In genomic region chr16:85504242-85504641, GRCh38 we compare ENCODE assay signal across 31 cellular contexts.
"Had no signal": no experiment of that assay in that cellular context is flagged by ENCODE, and none has a peak within 500 bp of the region (broad histone marks: within the 10 kb centered on the region; RNA-seq: fewer than 3 reads in every experiment).

No MANE protein-coding gene starts in this region.

- H3K9me3 Mint-ChIP-seq: activated CD4-positive, alpha-beta memory T cell treated with anti-CD3 and anti-CD28 coated beads for 36 hours; activated CD4-positive, alpha-beta T cell treated with anti-CD3 and anti-CD28 coated beads, Interleukin-2, amount 10 ng/mL, durations not matched to agents 24 days and 14 days; activated naive CD4-positive, alpha-beta T cell treated with anti-CD3 and anti-CD28 coated beads for 36 hours; activated naive CD8-positive, alpha-beta T cell treated with anti-CD3 and anti-CD28 coated beads for 36 hours; activated T-helper 1 cell treated with anti-CD3 and anti-CD28 coated beads, Interleukin-12 subunit alpha, Interleukin-12 subunit beta, Interleukin-2, Interleukin-4 antibody, amounts not matched to agents 30 ng/mL and 10 ng/mL and 1 ng/mL, durations not matched to agents 14 hours and 24 hours and 36 hours; nephron; stimulated activated naive B cell treated with anti-CD40 and anti-IgM and Interleukin-4, amounts not matched to agents 10 μg/mL and 1 μg/mL and 100 μg/mL, for 72 hours had no signal

- H3K27ac Mint-ChIP-seq: activated CD4-positive, alpha-beta memory T cell treated with anti-CD3 and anti-CD28 coated beads for 36 hours; activated CD4-positive, alpha-beta T cell treated with anti-CD3 and anti-CD28 coated beads, Interleukin-2, amount 10 ng/mL, durations not matched to agents 24 days and 14 days; activated naive CD4-positive, alpha-beta T cell treated with anti-CD3 and anti-CD28 coated beads for 36 hours; activated naive CD8-positive, alpha-beta T cell treated with anti-CD3 and anti-CD28 coated beads for 36 hours; activated T-helper 1 cell treated with anti-CD3 and anti-CD28 coated beads, Interleukin-12 subunit alpha, Interleukin-12 subunit beta, Interleukin-2, Interleukin-4 antibody, amounts not matched to agents 30 ng/mL and 10 ng/mL and 1 ng/mL, durations not matched to agents 14 hours and 24 hours and 36 hours; nephron; stimulated activated naive B cell treated with anti-CD40 and anti-IgM and Interleukin-4, amounts not matched to agents 10 μg/mL and 1 μg/mL and 100 μg/mL, for 72 hours had no signal

- H3K36me3 ChIP-seq: adrenal gland, gastrocnemius medialis, ovary, prostate gland, sigmoid colon, stomach, suprapubic skin, tibial artery had no signal

- H3K27me3 Mint-ChIP-seq: activated CD4-positive, alpha-beta memory T cell treated with anti-CD3 and anti-CD28 coated beads for 36 hours; activated CD4-positive, alpha-beta T cell treated with anti-CD3 and anti-CD28 coated beads, Interleukin-2, amount 10 ng/mL, durations not matched to agents 24 days and 14 days; activated naive CD8-positive, alpha-beta T cell treated with anti-CD3 and anti-CD28 coated beads for 36 hours had no signal

- H3K4me3 Mint-ChIP-seq: activated CD4-positive, alpha-beta memory T cell treated with anti-CD3 and anti-CD28 coated beads for 36 hours; activated CD4-positive, alpha-beta T cell treated with anti-CD3 and anti-CD28 coated beads, Interleukin-2, amount 10 ng/mL, durations not matched to agents 24 days and 14 days; activated naive CD4-positive, alpha-beta T cell treated with anti-CD3 and anti-CD28 coated beads for 36 hours; activated naive CD8-positive, alpha-beta T cell treated with anti-CD3 and anti-CD28 coated beads for 36 hours; activated T-helper 1 cell treated with anti-CD3 and anti-CD28 coated beads, Interleukin-12 subunit alpha, Interleukin-12 subunit beta, Interleukin-2, Interleukin-4 antibody, amounts not matched to agents 30 ng/mL and 10 ng/mL and 1 ng/mL, durations not matched to agents 14 hours and 24 hours and 36 hours; nephron; stimulated activated naive B cell treated with anti-CD40 and anti-IgM and Interleukin-4, amounts not matched to agents 10 μg/mL and 1 μg/mL and 100 μg/mL, for 72 hours had no signal

- H3K4me1 Mint-ChIP-seq: activated CD4-positive, alpha-beta T cell treated with anti-CD3 and anti-CD28 coated beads, Interleukin-2, amount 10 ng/mL, durations not matched to agents 24 days and 14 days; activated naive CD8-positive, alpha-beta T cell treated with anti-CD3 and anti-CD28 coated beads for 36 hours had no signal

- ATAC-seq: body of pancreas; left cardiac atrium; left ventricle myocardium superior; stimulated activated naive B cell treated with anti-CD40 and anti-IgM and Interleukin-4, amounts not matched to agents 10 μg/mL and 1 μg/mL and 100 μg/mL, for 72 hours had no signal

- H3K27ac ChIP-seq: adrenal gland, body of pancreas, coronary artery, dorsolateral prefrontal cortex, ovary, prostate gland, sigmoid colon, stomach, suprapubic skin, tibial artery had no signal

- H3K4me3 ChIP-seq: adrenal gland, body of pancreas, coronary artery, dorsolateral prefrontal cortex, gastrocnemius medialis, ovary, prostate gland, sigmoid colon, stomach, suprapubic skin, tibial artery had no signal

- DNase-seq: activated CD4-positive, alpha-beta memory T cell treated with anti-CD3 and anti-CD28 coated beads for 36 hours; activated CD4-positive, alpha-beta T cell treated with anti-CD3 and anti-CD28 coated beads, Interleukin-2, amount 10 ng/mL, durations not matched to agents 24 days and 14 days; activated CD4-positive, CD25-positive, alpha-beta regulatory T cell treated with anti-CD3 and anti-CD28 coated beads, Interleukin-2, amount 50 U/mL, for 72 hours; activated CD8-positive, alpha-beta memory T cell treated with anti-CD3 and anti-CD28 coated beads, Interleukin-2, amount 50 U/mL, for 4 hours; activated effector memory CD4-positive, alpha-beta T cell treated with anti-CD3 and anti-CD28 coated beads, Interleukin-2, amount 50 U/mL, for 16 hours; activated naive CD4-positive, alpha-beta T cell treated with anti-CD3 and anti-CD28 coated beads for 36 hours; activated naive CD8-positive, alpha-beta T cell treated with anti-CD3 and anti-CD28 coated beads for 36 hours; activated T-cell treated with anti-CD3 and anti-CD28 coated beads, Interleukin-2, amount 50 U/mL, for 1 hour; adrenal gland; aorta; body of pancreas; dorsolateral prefrontal cortex; effector memory CD4-positive, alpha-beta T cell; gastrocnemius medialis; hippocampal formation; left cardiac atrium; left ventricle myocardium superior; ovary; sigmoid colon; small intestine; stimulated activated CD4-positive, alpha-beta T cell treated with anti-CD3 and anti-CD28 coated beads, Interleukin-4, amount 100 ng/mL, for 24 hours; stimulated activated CD8-positive, alpha-beta memory T cell treated with anti-CD3 and anti-CD28 coated beads, Interleukin-4, amount 100 ng/mL, for 48 hours; stimulated activated naive B cell treated with anti-CD40 and anti-IgM and Interleukin-4, amounts not matched to agents 10 μg/mL and 1 μg/mL and 100 μg/mL, for 72 hours; stomach; T-helper 2 cell; tibial artery had no signal

- H3K4me1 ChIP-seq: adrenal gland, body of pancreas, prostate gland, sigmoid colon, stomach, suprapubic skin, tibial artery had no signal

- H3K36me3 Mint-ChIP-seq: activated CD4-positive, alpha-beta memory T cell treated with anti-CD3 and anti-CD28 coated beads for 36 hours; activated naive CD8-positive, alpha-beta T cell treated with anti-CD3 and anti-CD28 coated beads for 36 hours; stimulated activated naive B cell treated with anti-CD40 and anti-IgM and Interleukin-4, amounts not matched to agents 10 μg/mL and 1 μg/mL and 100 μg/mL, for 72 hours had no signal

- H3K9me3 ChIP-seq: adrenal gland, body of pancreas, gastrocnemius medialis, ovary, prostate gland, sigmoid colon, stomach, suprapubic skin, tibial artery had no signal
